8 cellular contexts compared by ENCODE assay signal in genomic region chr9:86287013-86287412, GRCh38. TPM values are rescaled to one million over a fixed set of nuclear protein-coding genes. Genes with fewer than 3 reads are reported as not detected.
DNase-seq lines count a peak whose midpoint lies in the region; ATAC-seq and TF ChIP-seq lines count a peak whose summit lies in the region.

No MANE protein-coding gene starts in this region.

- H3K9ac ChIP-seq in NT2/D1 (ENCODE audit: insufficient read length, low read depth), result no peak overlapping the region

- H3K4me3 ChIP-seq in AG04450 (ENCODE audit: low read depth, low read length), result no peak overlapping the region
- no peak overlapping the region for H3K4me3 ChIP-seq in NT2/D1 (ENCODE audit: insufficient read length, low read depth)
- no peak overlapping the region for H3K4me3 ChIP-seq in fibroblast of pulmonary artery (replicated peaks; ENCODE audit: low read depth, low read length)
- H3K4me3 ChIP-seq in uterus, result no peak overlapping the region

- H3K27ac ChIP-seq in AG04450 (ENCODE audit: low read depth, low read length) (no peak overlapping the region), uterus (no peak overlapping the region)

- H3K9me3 ChIP-seq in AG04450 (ENCODE audit: control insufficient read depth, insufficient read depth, low read length), result no peaks in the 10 kb centered on the region; the same call in 1 of the 2 replicates
- no peaks in the 10 kb centered on the region for H3K9me3 ChIP-seq in NT2/D1 (ENCODE audit: insufficient read depth, low read length)
- no peaks in the 10 kb centered on the region for H3K9me3 ChIP-seq in uterus

- DNase-seq in AG04450 (ENCODE audit: low read depth, low spot score), result no peak
- DNase-seq in NT2/D1 (ENCODE audit: low read depth, low spot score), result peak; percentile 66
- DNase-seq in fibroblast of pulmonary artery (ENCODE audit: low read depth), result peak; percentile 60
- no peak for DNase-seq in superior temporal gyrus (ENCODE audit: extremely low spot score)
- DNase-seq in uterus, result no peak

- CTCF ChIA-PET in AG04450 (lab: Charles Lee), result interaction anchor here (1.5 to 1.7 kb wide), 2 partner anchors 12 to 37 kb away, joined by 5 to 8 read pairs; no protein-coding TSS in a partner anchor

- TF ChIP-seq CTCF in AG04450 (IDR thresholded peaks at IDR 0.05; ENCODE audit: low read depth, low read length) (peak; percentile 50), GM12874 (IDR thresholded peaks at IDR 0.05; ENCODE audit: insufficient read depth, low read depth, low read length) (0 out of 2 replicates have a peak, but pooled peaks have one; percentile 6), fibroblast of pulmonary artery (IDR thresholded peaks at IDR 0.05; ENCODE audit: low read length, missing control alignments) (peak; percentile 45), uterus (IDR thresholded peaks at IDR 0.05) (peak in 1 of 4 experiments; percentile 15)

- TF ChIP-seq POLR2A in uterus (IDR thresholded peaks at IDR 0.05), result no peak

- H3K27me3 ChIP-seq in AG04450 (ENCODE audit: control insufficient read depth, insufficient read depth, low read length) (no peaks in the 10 kb centered on the region), NT2/D1 (ENCODE audit: insufficient read depth, insufficient read length) (peaks cover 4% of the 10 kb centered on the region), uterus (no peaks in the 10 kb centered on the region)

- no peak for ATAC-seq in GM21576 (IDR thresholded peaks at IDR 0.05; ENCODE audit: unreplicated experiment)
- no peak for ATAC-seq in HG02759 (IDR thresholded peaks at IDR 0.05; ENCODE audit: unreplicated experiment)

- intact Hi-C loops in uterus (cut with DNase I; ENCODE audit: low total_unique reads), result no loop called here

- H3K36me3 ChIP-seq in NT2/D1 (ENCODE audit: insufficient read depth, insufficient read length, low read length), result no peaks in the 10 kb centered on the region
- H3K36me3 ChIP-seq in uterus, result no peaks in the 10 kb centered on the region

- no peaks in the 10 kb centered on the region for H3K4me1 ChIP-seq in NT2/D1 (ENCODE audit: insufficient read depth, insufficient read length)
- H3K4me1 ChIP-seq in uterus, result no peaks in the 10 kb centered on the region

- POLR2A ChIA-PET in AG04450 (lab: Yijun Ruan, JAX), result no interaction called here

RNA-seq across cellular contexts. Expression of gene ISCA1, which starts 4.7 kb away (rescaled TPM):
- 22.8 and 31.4 TPM in 2 replicates for polyA plus RNA-seq in AG04450 (2011; rRNA removed)
- 7.2 and 11.9 TPM in 2 replicates for polyA minus RNA-seq in AG04450 (2011; rRNA and poly(A)+ RNA removed)
- 10 to 100 TPM in 3 of 4 donors, 1 to 10 TPM in 1; 8.7 to 62.4 (median 42.4) TPM for total RNA-seq in uterus

RNA-seq across cellular contexts. Expression of gene C9orf153, which starts 27.6 kb away (rescaled TPM):
- polyA plus RNA-seq in AG04450 (2011; rRNA removed), result 0.30 TPM in 1 of 2 replicates, not detected in the other
- polyA minus RNA-seq in AG04450 (2011; rRNA and poly(A)+ RNA removed), result 0.23 and 0.26 TPM in 2 replicates
- total RNA-seq in uterus, result 1 to 10 TPM in 2 of 4 donors, under 1 TPM in 1, not detected in 1; 0.82 to 1.8 (median 1.5) TPM

Comparison
In these comparisons a context has a peak if more than half of its experiments do, and no peak if none do; other contexts are left out.
1. DNase-seq: peak in NT2/D1 (single experiment) and fibroblast of pulmonary artery (single experiment); none in AG04450 (single experiment), superior temporal gyrus (single experiment) and uterus (0 of 2).